In genomic region chr6:167836722-167837121, GRCh38 we compare ENCODE assay signal across 1 cellular context.
A peak's percentile ranks its signal among the peaks of the same experiment; 100 is the strongest.
TF ChIP-seq lines count a peak whose summit lies in the region.

No MANE protein-coding gene starts in this region.

TF ChIP-seq in GM23338, 12 proteins besides CTCF, POLR2A, EP300 and RAD21 (continued from another document):
- TF ChIP-seq REST (IDR thresholded peaks at IDR 0.05; ENCODE audit: unreplicated experiment) (peak; percentile 53), ETS1 (IDR thresholded peaks at IDR 0.05) (no peak), POLR2AphosphoS5 (IDR thresholded peaks at IDR 0.05; ENCODE audit: low read depth) (no peak), ZNF114 (CRISPR knock-in tag; IDR thresholded peaks at IDR 0.05) (no peak), ZNF331 (CRISPR knock-in tag; IDR thresholded peaks at IDR 0.05; ENCODE audit: low read depth) (no peak)
